Comparison of ENCODE assay signal across 26 cellular contexts in the genomic region with DNA sequence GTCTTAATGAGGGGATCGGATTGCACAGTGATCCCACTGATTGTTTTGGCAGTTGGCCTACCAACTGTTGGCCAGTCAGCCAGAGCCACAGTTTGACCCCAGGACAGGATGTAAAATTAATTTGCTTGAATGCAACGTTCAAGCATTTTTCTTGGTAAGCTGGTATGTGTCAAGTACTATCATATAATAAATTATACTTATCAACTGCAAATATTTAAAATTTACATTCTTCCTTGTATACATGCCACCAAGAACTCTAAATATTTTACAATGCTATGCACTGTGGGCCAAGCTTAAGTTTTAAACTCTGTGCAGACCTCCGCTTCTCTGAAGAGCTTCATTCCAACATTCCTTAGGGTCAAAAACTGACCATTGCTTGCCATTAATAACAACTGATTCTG.
DNase-seq lines count a peak whose midpoint lies in the region; ATAC-seq and TF ChIP-seq lines count a peak whose summit lies in the region.
"Had no signal": no experiment of that assay in that cellular context is flagged by ENCODE, and none has a peak within 500 bp of the region (broad histone marks: within the 10 kb centered on the region; RNA-seq: fewer than 3 reads in every experiment).

No MANE protein-coding gene starts in this region.

- peaks cover 0 to 9% (median 6%) of the 10 kb centered on the region in 3 donors for H3K9me3 Mint-ChIP-seq in T-cell

- H3K4me1 Mint-ChIP-seq in T-cell: no peaks in the 10 kb centered on the region
- H3K4me1 Mint-ChIP-seq: activated B cell treated with CpG ODN at 0.5 μM for 24 hours; activated T-helper 17 cell treated with anti-CD3 and anti-CD28 coated beads, Interleukin-2, amount 50 U/mL, for 72 hours; CD8-positive, alpha-beta memory T cell; GM23338; memory B cell; naive B cell had no signal

- H3K27me3 Mint-ChIP-seq in T-cell: peaks cover 5 to 27% of the 10 kb centered on the region in 2 donors

- no peak overlapping the region for H3K4me3 Mint-ChIP-seq in T-cell
- H3K4me3 Mint-ChIP-seq: activated B cell treated with CpG ODN at 0.5 μM for 24 hours; activated naive CD8-positive, alpha-beta T cell; activated T-helper 17 cell treated with anti-CD3 and anti-CD28 coated beads, Interleukin-2, amount 50 U/mL, for 72 hours; CD8-positive, alpha-beta memory T cell; effector memory CD8-positive, alpha-beta T cell; GM23338; memory B cell; naive B cell had no signal

- TF ChIP-seq CTCF in cardiac fibroblast (IDR thresholded peaks at IDR 0.05; ENCODE audit: low read depth, low read length): no peak

- CTCF ChIA-PET in T-cell (lab: Charles Lee): no interaction called here

- DNase-seq in EH (ENCODE audit: low read depth) (peak; percentile 83), M059J (ENCODE audit: low read depth) (peak; percentile 89), cardiac fibroblast (ENCODE audit: low read depth in 2 of 2) (peak; percentile 50 to 51), left kidney (ENCODE audit: low read depth, low spot score) (peak; percentile 47), germinal center (ENCODE audit: low spot score) (no peak), T-cell (no peak), hippocampal formation (lab: John Stamatoyannopoulos, UW) (no peak)
- DNase-seq: activated B cell treated with CpG ODN at 0.5 μM for 24 hours; activated CD4-positive, alpha-beta T cell treated with anti-CD3 and anti-CD28 coated beads, Interleukin-2, amount 50 U/mL, for 48 hours; activated CD8-positive, alpha-beta memory T cell treated with anti-CD3 and anti-CD28 coated beads, Interleukin-2, amount 50 U/mL, for 48 hours; body of pancreas; CD8-positive, alpha-beta memory T cell; colonic mucosa; effector memory CD8-positive, alpha-beta T cell; naive B cell; NCI-H2171 treated with DMSO at 0.1 percent for 48 hours; NCI-H524 treated with DMSO at 0.1 percent for 48 hours; small intestine; stimulated activated CD4-positive, alpha-beta T cell treated with anti-CD3 and anti-CD28 coated beads, Interleukin-1b, Interleukin-23, amount 100 ng/mL, for 48 hours; transverse colon had no signal

- no peak overlapping the region for H3K27ac Mint-ChIP-seq in T-cell
- H3K27ac Mint-ChIP-seq: activated B cell treated with CpG ODN at 0.5 μM for 24 hours; activated naive CD8-positive, alpha-beta T cell; activated T-helper 17 cell treated with anti-CD3 and anti-CD28 coated beads, Interleukin-2, amount 50 U/mL, for 72 hours; CD8-positive, alpha-beta memory T cell; effector memory CD8-positive, alpha-beta T cell; GM23338; memory B cell; naive B cell had no signal

- H3K36me3 Mint-ChIP-seq in T-cell: no peaks in the 10 kb centered on the region
- H3K36me3 Mint-ChIP-seq: activated naive CD8-positive, alpha-beta T cell; CD8-positive, alpha-beta memory T cell; memory B cell; naive B cell had no signal

- no peak overlapping the region for H3K4me3 ChIP-seq in cardiac fibroblast (replicated peaks in 1 of 2; ENCODE audit: low read depth in 2 of 2, low read length in 2 of 2)
- H3K4me3 ChIP-seq: body of pancreas, colonic mucosa, GM12878, GM23338, transverse colon had no signal

- ATAC-seq in T-cell (replicated peaks in 1 of 4) (no peak), GM19023 (IDR thresholded peaks at IDR 0.05; ENCODE audit: unreplicated experiment) (no peak)
- ATAC-seq: activated T-helper 17 cell treated with anti-CD3 and anti-CD28 coated beads, Interleukin-2, amount 50 U/mL, for 72 hours; body of pancreas; effector memory CD8-positive, alpha-beta T cell; GM12878; GM23338 had no signal

- POLR2A ChIA-PET in T-cell (lab: Charles Lee): no interaction called here

Comparison
In these comparisons a context has a peak if more than half of its experiments do, and no peak if none do; other contexts are left out.
1. DNase-seq: peak in EH (single experiment), M059J (single experiment), cardiac fibroblast (2 of 2) and left kidney (single experiment); none in germinal center (single experiment), T-cell (0 of 34) and hippocampal formation (0 of 2).